Comparison of ENCODE assay signal across 8 cellular contexts in genomic region chr6:89082439-89082838, GRCh38. TPM values are rescaled to one million over a fixed set of nuclear protein-coding genes. Genes with fewer than 3 reads are reported as not detected.
A peak's percentile ranks its signal among the peaks of the same experiment; 100 is the strongest.
DNase-seq lines count a peak whose midpoint lies in the region; ATAC-seq and TF ChIP-seq lines count a peak whose summit lies in the region.

No MANE protein-coding gene starts in this region.

- POLR2A ChIA-PET in activated B cell treated with CpG ODN at 0.5 μM for 24 hours (lab: Charles Lee) = interaction anchor here (1.0 to 10.7 kb wide), 6 partner anchors 8 to 556 kb away, joined by 6 to 158 read pairs (median 30); partner anchors contain the start of genes LYRM2, PM20D2 and RNGTT

- no peak for ATAC-seq in stimulated activated naive CD8-positive, alpha-beta T cell treated with anti-CD3 and anti-CD28 coated beads, Interleukin-15, Interleukin-2, amounts not matched to agents 100 U/mL and 50 U/mL, for 24 hours
- no peak for ATAC-seq in activated B cell treated with CpG ODN at 0.5 μM for 24 hours (ENCODE audit: low read depth)

- TF ChIP-seq CTCF in activated B cell treated with CpG ODN at 0.5 μM for 24 hours (IDR thresholded peaks at IDR 0.05) (no peak), glutamatergic neuron (IDR thresholded peaks at IDR 0.05; ENCODE audit: partially characterized antibody, unreplicated experiment) (no peak)

- H3K4me1 Mint-ChIP-seq in stimulated activated naive CD8-positive, alpha-beta T cell treated with anti-CD3 and anti-CD28 coated beads, Interleukin-15, Interleukin-2, amounts not matched to agents 100 ng/mL and 50 ng/mL, for 24 hours (ENCODE audit: low read depth) = peaks cover 33% of the 10 kb centered on the region
- H3K4me1 Mint-ChIP-seq in activated B cell treated with CpG ODN at 0.5 μM for 24 hours (peaks cover 47% of the 10 kb centered on the region), glutamatergic neuron (ENCODE audit: low read depth, unreplicated experiment) (peaks cover 11% of the 10 kb centered on the region)

- H3K4me3 Mint-ChIP-seq in stimulated activated naive CD8-positive, alpha-beta T cell treated with anti-CD3 and anti-CD28 coated beads, Interleukin-15, Interleukin-2, amounts not matched to agents 100 ng/mL and 50 ng/mL, for 24 hours = peak overlapping the region; percentile 92
- peak overlapping the region; percentile 94 for H3K4me3 Mint-ChIP-seq in activated B cell treated with CpG ODN at 0.5 μM for 24 hours
- peak overlapping the region; percentile 97 for H3K4me3 Mint-ChIP-seq in glutamatergic neuron (ENCODE audit: unreplicated experiment)

- intact Hi-C loops in activated B cell treated with CpG ODN at 0.5 μM for 24 hours (cut with micrococcal nuclease) = loop anchor here (2.0 to 10.0 kb wide), 6 partner anchors 34 to 1610 kb away; partner anchors contain the start of genes MAP3K7, RRAGD and SLC35A1

- DNase-seq in stimulated activated naive CD8-positive, alpha-beta T cell treated with anti-CD3 and anti-CD28 coated beads, Interleukin-15, Interleukin-2, amounts not matched to agents 100 U/mL and 50 U/mL, for 24 hours = no peak
- DNase-seq in activated B cell treated with CpG ODN at 0.5 μM for 24 hours = no peak
- no peak for DNase-seq in glutamatergic neuron
- DNase-seq in skeletal muscle cell (ENCODE audit: low read depth) = no peak
- no peak for DNase-seq in NK-92 treated with Interleukin-12 subunit alpha and Interleukin-12 subunit beta, amount 100 ng/mL, for 24 hours (lab: John Stamatoyannopoulos, UW)
- DNase-seq in cerebellar cortex (ENCODE audit: low spot score) = no peak
- DNase-seq in NCI-H1048 (lab: John Stamatoyannopoulos, UW) = no peak

- CTCF ChIA-PET in activated B cell treated with CpG ODN at 0.5 μM for 24 hours (lab: Charles Lee) = interaction anchor here (0.6 to 1.3 kb wide), 3 partner anchors 64 to 100 kb away, joined by 3 to 4 read pairs (median 3); partner anchors contain the start of gene PM20D2

- H3K36me3 Mint-ChIP-seq in stimulated activated naive CD8-positive, alpha-beta T cell treated with anti-CD3 and anti-CD28 coated beads, Interleukin-15, Interleukin-2, amounts not matched to agents 100 ng/mL and 50 ng/mL, for 24 hours (ENCODE audit: low read depth) = peaks cover 35% of the 10 kb centered on the region
- peaks cover 58% of the 10 kb centered on the region for H3K36me3 Mint-ChIP-seq in activated B cell treated with CpG ODN at 0.5 μM for 24 hours (ENCODE audit: low read depth)
- H3K36me3 Mint-ChIP-seq in glutamatergic neuron (ENCODE audit: unreplicated experiment) = no peaks in the 10 kb centered on the region

- peak overlapping the region; percentile 97 for H3K27ac Mint-ChIP-seq in stimulated activated naive CD8-positive, alpha-beta T cell treated with anti-CD3 and anti-CD28 coated beads, Interleukin-15, Interleukin-2, amounts not matched to agents 100 ng/mL and 50 ng/mL, for 24 hours
- peak overlapping the region; percentile 93 for H3K27ac Mint-ChIP-seq in activated B cell treated with CpG ODN at 0.5 μM for 24 hours
- H3K27ac Mint-ChIP-seq in glutamatergic neuron (ENCODE audit: unreplicated experiment) = peak overlapping the region; percentile 71

- peak overlapping the region; percentile 99 for H3K4me3 ChIP-seq in skeletal muscle cell (ENCODE audit: low read depth, low read length)

- H3K27me3 Mint-ChIP-seq in stimulated activated naive CD8-positive, alpha-beta T cell treated with anti-CD3 and anti-CD28 coated beads, Interleukin-15, Interleukin-2, amounts not matched to agents 100 ng/mL and 50 ng/mL, for 24 hours = no peaks in the 10 kb centered on the region
- H3K27me3 Mint-ChIP-seq in activated B cell treated with CpG ODN at 0.5 μM for 24 hours (no peaks in the 10 kb centered on the region), glutamatergic neuron (ENCODE audit: unreplicated experiment) (peaks cover 14% of the 10 kb centered on the region)

- H3K9me3 Mint-ChIP-seq in stimulated activated naive CD8-positive, alpha-beta T cell treated with anti-CD3 and anti-CD28 coated beads, Interleukin-15, Interleukin-2, amounts not matched to agents 100 ng/mL and 50 ng/mL, for 24 hours = no peaks in the 10 kb centered on the region
- H3K9me3 Mint-ChIP-seq in activated B cell treated with CpG ODN at 0.5 μM for 24 hours (no peaks in the 10 kb centered on the region), glutamatergic neuron (ENCODE audit: unreplicated experiment) (peaks cover 11% of the 10 kb centered on the region)

RNA-seq across cellular contexts. Expression of gene PNRC1, which starts 1.9 kb away (rescaled TPM):
- total RNA-seq in activated B cell treated with CpG ODN at 0.5 μM for 24 hours = 220 and 229 TPM in 2 replicates
- 91.4 TPM for total RNA-seq in glutamatergic neuron (ENCODE audit: unreplicated experiment)

RNA-seq across cellular contexts. Expression of gene SRSF12, which starts 35.4 kb away (rescaled TPM):
- not detected in 2 replicates for total RNA-seq in activated B cell treated with CpG ODN at 0.5 μM for 24 hours
- total RNA-seq in glutamatergic neuron (ENCODE audit: unreplicated experiment) = 12.1 TPM

Comparison
In these comparisons a context has a peak if more than half of its experiments do, and no peak if none do; other contexts are left out.
1. RNA of gene SRSF12, which starts 35.4 kb away (total RNA-seq): 12.1 TPM in glutamatergic neuron (single experiment); not detected in activated B cell treated with CpG ODN at 0.5 μM for 24 hours; every median in the first group is over 10 times any median in the second.
2. Peak in every context shown above with its lines, with median percentiles within 50 percentile points of each other: H3K27ac Mint-ChIP-seq and H3K4me3 Mint-ChIP-seq.